ENCODE assay signal across 9 cellular contexts in the genomic region with DNA sequence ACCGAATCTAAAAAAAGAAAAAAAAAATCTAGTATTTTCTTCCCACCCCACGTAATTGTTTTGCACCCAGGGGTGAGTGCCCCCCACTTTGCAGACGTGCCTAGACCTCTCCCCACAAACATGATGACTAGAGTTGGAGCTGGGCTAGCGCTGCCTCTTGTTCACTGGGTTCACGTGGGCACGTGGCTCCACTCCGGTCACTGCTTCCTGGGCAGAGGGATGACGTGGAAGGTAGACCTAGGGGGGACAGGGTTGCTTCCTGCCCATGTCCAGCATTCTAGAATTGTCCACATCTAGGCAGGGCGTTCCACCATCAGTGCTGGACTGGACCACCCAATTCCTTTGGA.
A peak's percentile ranks its signal among the peaks of the same experiment; 100 is the strongest.
DNase-seq lines count a peak whose midpoint lies in the region; ATAC-seq and TF ChIP-seq lines count a peak whose summit lies in the region.
"Had no signal": no experiment of that assay in that cellular context is flagged by ENCODE, and none has a peak within 500 bp of the region (broad histone marks: within the 10 kb centered on the region; RNA-seq: fewer than 3 reads in every experiment).

No MANE protein-coding gene starts in this region.

- no peak for TF ChIP-seq CTCF in DOHH2 (IDR thresholded peaks at IDR 0.05; ENCODE audit: low read depth, low read length, poor library complexity, severe bottlenecking)
- TF ChIP-seq CTCF in KMS-11 (conservative IDR thresholded peaks at IDR 0.05; ENCODE audit: low read depth, low read length) = no peak
- TF ChIP-seq CTCF in parathyroid adenoma (IDR thresholded peaks at IDR 0.05) = no peak

- H3K9me3 Mint-ChIP-seq in dendritic cell treated with granulocyte-macrophage colony-stimulating factor and Interleukin-4, amounts not matched to agents 40 ng/mL and 50 ng/mL, for 4 days = no peaks in the 10 kb centered on the region

- H3K4me3 ChIP-seq in DOHH2 (ENCODE audit: low read length) = peak overlapping the region; percentile 66
- H3K4me3 ChIP-seq in KMS-11 (IDR thresholded peaks at IDR 0.05; ENCODE audit: insufficient read depth, low read depth, low read length) = no peak overlapping the region
- no peak overlapping the region for H3K4me3 ChIP-seq in parathyroid adenoma (ENCODE audit: low read depth, low read length)

- no peak overlapping the region for H3K4me3 Mint-ChIP-seq in dendritic cell treated with granulocyte-macrophage colony-stimulating factor and Interleukin-4, amounts not matched to agents 40 ng/mL and 50 ng/mL, for 4 days

- H3K4me2 ChIP-seq in DOHH2 (ENCODE audit: low read length) (peak overlapping the region; percentile 70), KMS-11 (peak overlapping the region; percentile 73; the same call in 1 of the 2 replicates), parathyroid adenoma (ENCODE audit: low read length) (no peak overlapping the region)

- peaks cover 14% of the 10 kb centered on the region for H3K79me2 ChIP-seq in DOHH2 (ENCODE audit: control insufficient read depth, low read length)
- no peaks in the 10 kb centered on the region for H3K79me2 ChIP-seq in KMS-11 (ENCODE audit: insufficient read depth, low read depth)
- H3K79me2 ChIP-seq in parathyroid adenoma = no peaks in the 10 kb centered on the region

- H3K27me3 ChIP-seq in DOHH2 (ENCODE audit: control insufficient read depth, low read length) (no peaks in the 10 kb centered on the region), KMS-11 (ENCODE audit: insufficient read depth, low read depth) (no peaks in the 10 kb centered on the region), parathyroid adenoma (ENCODE audit: control insufficient read depth, insufficient read depth, low read length) (no peaks in the 10 kb centered on the region)
- H3K27me3 ChIP-seq: gastroesophageal sphincter had no signal

- H3K9ac ChIP-seq in KMS-11 (no peak overlapping the region), parathyroid adenoma (no peak overlapping the region)

- no peaks in the 10 kb centered on the region for H3K9me2 ChIP-seq in DOHH2 (replicated peaks; ENCODE audit: control insufficient read depth, low read length)

- peaks cover 31% of the 10 kb centered on the region for H3K4me1 Mint-ChIP-seq in dendritic cell treated with granulocyte-macrophage colony-stimulating factor and Interleukin-4, amounts not matched to agents 40 ng/mL and 50 ng/mL, for 4 days (ENCODE audit: low read depth)

- peak overlapping the region; percentile 16; the same call in 1 of the 2 replicates for H3K27ac ChIP-seq in DOHH2 (ENCODE audit: low read depth, low read length)
- no peak overlapping the region for H3K27ac ChIP-seq in KMS-11
- no peak overlapping the region for H3K27ac ChIP-seq in parathyroid adenoma
- H3K27ac ChIP-seq: neutrophil had no signal

- no peak for DNase-seq in C1 segment of cervical spinal cord (lab: John Stamatoyannopoulos, UW)

- intact Hi-C loops in dendritic cell treated with granulocyte-macrophage colony-stimulating factor and Interleukin-4, amounts not matched to agents 40 ng/mL and 50 ng/mL, for 4 days (cut with micrococcal nuclease) = loop anchor here (1.0 to 5.0 kb wide), 2 partner anchors 11 to 345 kb away; partner anchors contain the start of gene ABHD11

- H3F3A ChIP-seq in DOHH2 (ENCODE audit: control insufficient read depth, insufficient read depth) = no peaks in the 10 kb centered on the region

- H3K27ac Mint-ChIP-seq in dendritic cell treated with granulocyte-macrophage colony-stimulating factor and Interleukin-4, amounts not matched to agents 40 ng/mL and 50 ng/mL, for 4 days = peak overlapping the region; percentile 71

- H2AFZ ChIP-seq in KMS-11 (ENCODE audit: low read depth) (peak overlapping the region; percentile 95; the same call in 1 of the 2 replicates), parathyroid adenoma (peak overlapping the region; percentile 93)

- H3K36me3 ChIP-seq in DOHH2 (ENCODE audit: control insufficient read depth, low read length) (peaks cover 15% of the 10 kb centered on the region), KMS-11 (ENCODE audit: insufficient read depth) (no peaks in the 10 kb centered on the region), parathyroid adenoma (ENCODE audit: control insufficient read depth, insufficient read depth, low read length) (no peaks in the 10 kb centered on the region)
- H3K36me3 ChIP-seq: neutrophil had no signal

- H3K4me1 ChIP-seq in DOHH2 (ENCODE audit: control insufficient read depth, low read length) (peaks cover 46% of the 10 kb centered on the region), KMS-11 (ENCODE audit: low read depth, poor library complexity, severe bottlenecking) (peaks cover 17% of the 10 kb centered on the region), parathyroid adenoma (peaks cover 8% of the 10 kb centered on the region)

- no peaks in the 10 kb centered on the region for H3K27me3 Mint-ChIP-seq in dendritic cell treated with granulocyte-macrophage colony-stimulating factor and Interleukin-4, amounts not matched to agents 40 ng/mL and 50 ng/mL, for 4 days

- H3K9me3 ChIP-seq in DOHH2 (ENCODE audit: control insufficient read depth, insufficient read depth, low read length) (no peaks in the 10 kb centered on the region), parathyroid adenoma (ENCODE audit: control insufficient read depth, low read length) (no peaks in the 10 kb centered on the region)
- H3K9me3 ChIP-seq: gastroesophageal sphincter, neutrophil had no signal

- peaks cover 22% of the 10 kb centered on the region for H3K36me3 Mint-ChIP-seq in dendritic cell treated with granulocyte-macrophage colony-stimulating factor and Interleukin-4, amounts not matched to agents 40 ng/mL and 50 ng/mL, for 4 days (ENCODE audit: low read depth)

- H4K20me1 ChIP-seq in DOHH2 (ENCODE audit: control insufficient read depth, insufficient read depth, low read depth, low read length) = no peaks in the 10 kb centered on the region
- H4K20me1 ChIP-seq in KMS-11 (ENCODE audit: insufficient read depth) = no peaks in the 10 kb centered on the region

- ATAC-seq in GM21529 (IDR thresholded peaks at IDR 0.05; ENCODE audit: unreplicated experiment) (no peak), HG03280 (IDR thresholded peaks at IDR 0.05; ENCODE audit: unreplicated experiment) (no peak)
